Comparison of ENCODE assay signal across 8 cellular contexts in the genomic region with DNA sequence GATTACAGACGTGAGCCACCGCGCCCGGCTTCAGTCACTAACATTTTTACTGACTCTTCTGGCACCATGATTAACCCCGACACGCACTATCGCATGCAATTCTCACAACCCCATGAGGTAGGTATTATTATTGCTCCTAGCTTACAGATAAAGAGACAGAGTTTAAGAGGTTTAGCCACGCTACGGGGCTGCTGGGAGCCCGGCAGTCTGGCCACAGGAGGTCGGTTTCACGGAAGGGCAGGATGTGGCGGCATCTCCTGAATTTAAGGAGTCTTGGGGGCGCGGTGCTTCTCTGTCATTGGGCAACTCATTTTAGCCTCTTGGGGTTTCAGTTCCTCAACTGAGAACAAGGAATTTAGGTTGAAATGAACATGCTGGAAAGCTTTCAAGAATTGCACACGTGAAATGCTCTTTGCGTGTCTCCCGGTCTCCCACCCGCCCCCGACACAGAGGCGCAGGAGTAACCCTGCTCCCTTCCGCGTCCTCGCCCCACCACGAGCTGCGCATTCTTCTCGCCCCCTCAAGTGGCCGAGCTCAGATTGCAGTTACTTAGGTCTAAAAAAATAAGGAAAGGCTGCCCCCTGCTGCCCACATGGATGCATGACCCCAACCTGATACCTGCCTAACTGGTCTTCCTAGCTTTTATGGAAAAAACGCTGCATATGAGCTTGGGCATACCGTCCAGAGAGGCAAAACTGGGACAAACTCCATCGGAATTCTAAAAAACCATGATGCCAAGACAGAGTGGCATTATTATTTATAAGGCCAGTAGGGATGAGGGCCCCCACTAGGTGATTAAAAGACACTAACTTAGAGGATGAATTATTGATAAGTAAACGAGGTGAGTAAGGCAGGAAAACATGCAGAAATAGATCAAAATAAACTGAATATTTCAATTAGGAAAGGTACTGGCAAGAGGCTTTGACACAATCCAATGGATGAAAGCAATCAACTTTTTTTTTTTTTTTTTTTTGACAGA. TPM values are rescaled to one million over a fixed set of nuclear protein-coding genes. Genes with fewer than 3 reads are reported as not detected.
DNase-seq lines count a peak whose midpoint lies in the region; ATAC-seq and TF ChIP-seq lines count a peak whose summit lies in the region.

No MANE protein-coding gene starts in this region.

- ATAC-seq in GM21360 (IDR thresholded peaks at IDR 0.05; ENCODE audit: unreplicated experiment) = peak; percentile 91
- peak; percentile 89 to 92 for ATAC-seq in lower lobe of right lung

- H3K4me1 ChIP-seq in ectodermal cell (ENCODE audit: control insufficient read depth, insufficient read depth, low read length) (no peaks in the 10 kb centered on the region), lower lobe of right lung (peaks cover 5% of the 10 kb centered on the region)

- DNase-seq in Caki2 (ENCODE audit: low read depth) (peak; percentile 78), HK-2 (ENCODE audit: unreplicated experiment) (peak; percentile 84), NCI-H748 (lab: John Stamatoyannopoulos, UW; ENCODE audit: unreplicated experiment) (peak; percentile 94), lower lobe of right lung (peak; percentile 87)
- DNase-seq in activated CD4-positive, alpha-beta T cell treated with anti-CD3 and anti-CD28 coated beads, Interleukin-2, amount 50 U/mL, for 48 hours = peak; percentile 77 to 80
- peak; percentile 55 to 68 for DNase-seq in stimulated activated CD8-positive, alpha-beta memory T cell treated with anti-CD3 and anti-CD28 coated beads, Interleukin-2, amount 100 ng/mL, for 1 hour (ENCODE audit: low read depth in 2 of 2)

- H3K9me3 ChIP-seq in ectodermal cell (ENCODE audit: control insufficient read depth, low read length) (no peaks in the 10 kb centered on the region), lower lobe of right lung (no peaks in the 10 kb centered on the region)

- whole genome bisulfite sequencing in ectodermal cell, 2 experiments = 29% methylated on average over 32 of the region's 32 CpGs

- H3K4me3 ChIP-seq in ectodermal cell (ENCODE audit: insufficient read depth, low read depth, low read length) (peak overlapping the region; percentile 22), lower lobe of right lung (peak overlapping the region; percentile 34)

- no peaks in the 10 kb centered on the region for H3K27me3 ChIP-seq in ectodermal cell (ENCODE audit: control insufficient read depth, insufficient read depth, low read length, poor library complexity, severe bottlenecking)
- H3K27me3 ChIP-seq in lower lobe of right lung (ENCODE audit: low read depth) = peaks cover 6% of the 10 kb centered on the region

- in situ Hi-C loops in Caki2 (cut with HindIII; ENCODE audit: low pct_unique_long_range_greater_than_20kb, low sequenced_read_pairs) = no loop called here

- intact Hi-C loops in lower lobe of right lung (cut with DNase I) = loop anchor here (10.0 kb wide), 1 partner anchor 148 kb away; no protein-coding TSS in a partner anchor

- H3K36me3 ChIP-seq in ectodermal cell (ENCODE audit: control insufficient read depth, insufficient read depth, low read length) = no peaks in the 10 kb centered on the region
- H3K36me3 ChIP-seq in lower lobe of right lung = no peaks in the 10 kb centered on the region

- H3K27ac ChIP-seq in ectodermal cell (ENCODE audit: insufficient read depth, low read depth, low read length, poor library complexity, severe bottlenecking) = no peak overlapping the region
- no peak overlapping the region for H3K27ac ChIP-seq in lower lobe of right lung

- peak; percentile 90 for TF ChIP-seq CTCF in lower lobe of right lung (IDR thresholded peaks at IDR 0.05)

RNA-seq across cellular contexts. Expression of gene PRSS2, which starts 12.4 kb away (rescaled TPM):
- not detected in 2 replicates for total RNA-seq in Caki2 (2014; rRNA removed; shearing (Covaris generic); ENCODE audit: low replicate concordance)
- polyA plus RNA-seq in ectodermal cell (2013, experiment 1 of 4) = not detected
- polyA plus RNA-seq in ectodermal cell (2013, experiment 2 of 4) = not detected
- polyA plus RNA-seq in ectodermal cell (2013, experiment 3 of 4) = not detected
- polyA plus RNA-seq in ectodermal cell (2013, experiment 4 of 4) = not detected
- total RNA-seq in lower lobe of right lung = not detected

RNA-seq across cellular contexts. Expression of gene PRSS1, which starts 33.9 kb away (rescaled TPM):
- total RNA-seq in Caki2 (2014; rRNA removed; shearing (Covaris generic); ENCODE audit: low replicate concordance) = not detected in 2 replicates
- not detected for polyA plus RNA-seq in ectodermal cell (2013, experiment 1 of 4)
- polyA plus RNA-seq in ectodermal cell (2013, experiment 2 of 4) = not detected
- polyA plus RNA-seq in ectodermal cell (2013, experiment 3 of 4) = not detected
- not detected for polyA plus RNA-seq in ectodermal cell (2013, experiment 4 of 4)
- total RNA-seq in lower lobe of right lung = not detected
